17 cellular contexts compared by ENCODE assay signal in genomic region chr6:128073389-128073788, GRCh38.
DNase-seq lines count a peak whose midpoint lies in the region; ATAC-seq and TF ChIP-seq lines count a peak whose summit lies in the region.
"Had no signal": no experiment of that assay in that cellular context is flagged by ENCODE, and none has a peak within 500 bp of the region (broad histone marks: within the 10 kb centered on the region; RNA-seq: fewer than 3 reads in every experiment).

No MANE protein-coding gene starts in this region.

- H3K9me3 ChIP-seq in cardiac muscle cell (ENCODE audit: low read depth) (no peaks in the 10 kb centered on the region), right atrium auricular region (no peaks in the 10 kb centered on the region), hepatocyte (ENCODE audit: low read depth) (no peaks in the 10 kb centered on the region), Karpas-422 (ENCODE audit: low read length) (peaks cover 19% of the 10 kb centered on the region)
- H3K9me3 ChIP-seq: BLaER1 treated with 17β-estradiol and CSF1 and Interleukin-3, amounts not matched to agents 10 nM and 100 nM had no signal

- no peak overlapping the region for H3K9ac ChIP-seq in Karpas-422 (ENCODE audit: low read length)
- H3K9ac ChIP-seq: BLaER1 treated with 17β-estradiol and CSF1 and Interleukin-3, amounts not matched to agents 10 nM and 100 nM had no signal

- WGBS in hepatocyte (ENCODE audit: low lambda C conversion rate, missing lambda C conversion rate) = 67% methylated on average over 1 of the region's 1 CpG

- H3K36me3 ChIP-seq in cardiac muscle cell (peaks cover 8% of the 10 kb centered on the region), right atrium auricular region (no peaks in the 10 kb centered on the region), hepatocyte (replicated peaks; ENCODE audit: insufficient read depth, low read depth) (no peaks in the 10 kb centered on the region), Karpas-422 (ENCODE audit: insufficient read depth, low read length) (no peaks in the 10 kb centered on the region)

- H3K4me3 ChIP-seq in cardiac muscle cell (no peak overlapping the region), right atrium auricular region (no peak overlapping the region), hepatocyte (no peak overlapping the region), Karpas-422 (ENCODE audit: low read length) (no peak overlapping the region)
- H3K4me3 ChIP-seq: BLaER1 treated with 17β-estradiol and CSF1 and Interleukin-3, amounts not matched to agents 10 nM and 100 nM; GM12878 had no signal

- no peak for ATAC-seq in HG02759 (IDR thresholded peaks at IDR 0.05; ENCODE audit: unreplicated experiment)
- ATAC-seq: CD8-positive, alpha-beta T cell; GM12878; HepG2 had no signal

- no peaks in the 10 kb centered on the region for H3K27me3 ChIP-seq in cardiac muscle cell
- H3K27me3 ChIP-seq in right atrium auricular region = no peaks in the 10 kb centered on the region
- H3K27me3 ChIP-seq in hepatocyte = no peaks in the 10 kb centered on the region
- no peaks in the 10 kb centered on the region for H3K27me3 ChIP-seq in Karpas-422 (ENCODE audit: low read length)
- H3K27me3 ChIP-seq: BLaER1 treated with 17β-estradiol and CSF1 and Interleukin-3, amounts not matched to agents 10 nM and 100 nM had no signal

- H3K9me2 ChIP-seq in hepatocyte (replicated peaks; ENCODE audit: insufficient read depth) (no peaks in the 10 kb centered on the region), Karpas-422 (replicated peaks; ENCODE audit: insufficient read depth, low read length) (no peaks in the 10 kb centered on the region)

- H2AFZ ChIP-seq in hepatocyte = no peak overlapping the region
- no peak overlapping the region for H2AFZ ChIP-seq in Karpas-422 (ENCODE audit: low read length)

- H3K79me2 ChIP-seq in hepatocyte (no peaks in the 10 kb centered on the region), Karpas-422 (ENCODE audit: low read length) (no peaks in the 10 kb centered on the region)

- DNase-seq in cardiac muscle cell (ENCODE audit: low read depth in 1 of 2, low spot score in 1 of 2) = peak in 1 of 2 donors; percentile 62
- DNase-seq in right atrium auricular region (ENCODE audit: low spot score) = no peak
- peak; percentile 88 for DNase-seq in amniotic epithelial cell (ENCODE audit: low read depth)
- peak; percentile 11 for DNase-seq in hepatocyte (ENCODE audit: low spot score)
- DNase-seq in AG08395 (ENCODE audit: low spot score) = no peak
- no peak for DNase-seq in Karpas-422
- DNase-seq: 8988T; CD8-positive, alpha-beta T cell; DMS 273 treated with DMSO at 0.1 percent for 48 hours; DMS53; DND-41; EL; H9 had no signal

- H3K27ac ChIP-seq in cardiac muscle cell (peak overlapping the region; percentile 15), right atrium auricular region (no peak overlapping the region), hepatocyte (no peak overlapping the region), Karpas-422 (ENCODE audit: low read length) (no peak overlapping the region)
- H3K27ac ChIP-seq: BLaER1 treated with 17β-estradiol and CSF1 and Interleukin-3, amounts not matched to agents 10 nM and 100 nM had no signal

- H4K20me1 ChIP-seq in hepatocyte (ENCODE audit: insufficient read depth, poor library complexity, severe bottlenecking) (no peaks in the 10 kb centered on the region), Karpas-422 (ENCODE audit: insufficient read depth, low read depth, low read length) (no peaks in the 10 kb centered on the region)
- H4K20me1 ChIP-seq: BLaER1 treated with 17β-estradiol and CSF1 and Interleukin-3, amounts not matched to agents 10 nM and 100 nM had no signal

- H3K4me2 ChIP-seq in hepatocyte = no peak overlapping the region
- H3K4me2 ChIP-seq in Karpas-422 (ENCODE audit: low read depth, low read length, poor library complexity, severe bottlenecking) = no peak overlapping the region
- H3K4me2 ChIP-seq: BLaER1 treated with 17β-estradiol and CSF1 and Interleukin-3, amounts not matched to agents 10 nM and 100 nM had no signal

- TF ChIP-seq CTCF in cardiac muscle cell (IDR thresholded peaks at IDR 0.05; ENCODE audit: low read depth, low read length) (no peak), right atrium auricular region (IDR thresholded peaks at IDR 0.05) (no peak), hepatocyte (IDR thresholded peaks at IDR 0.05; ENCODE audit: poor library complexity) (no peak)

- peaks cover 6% of the 10 kb centered on the region for H3K4me1 ChIP-seq in cardiac muscle cell (ENCODE audit: low read depth)
- no peaks in the 10 kb centered on the region for H3K4me1 ChIP-seq in right atrium auricular region
- H3K4me1 ChIP-seq in hepatocyte (ENCODE audit: insufficient read depth) = no peaks in the 10 kb centered on the region
- no peaks in the 10 kb centered on the region for H3K4me1 ChIP-seq in Karpas-422 (ENCODE audit: low read length)
- H3K4me1 ChIP-seq: BLaER1 treated with 17β-estradiol and CSF1 and Interleukin-3, amounts not matched to agents 10 nM and 100 nM had no signal

Comparison
In these comparisons a context has a peak if more than half of its experiments do, and no peak if none do; other contexts are left out.
1. DNase-seq: peak in amniotic epithelial cell (single experiment) and hepatocyte (single experiment); none in right atrium auricular region (single experiment), AG08395 (single experiment) and Karpas-422 (single experiment).